Comparison of ENCODE assay signal across 8 cellular contexts in genomic region chr11:95149659-95150294, GRCh38.
DNase-seq lines count a peak whose midpoint lies in the region; ATAC-seq, FAIRE-seq and TF ChIP-seq lines count a peak whose summit lies in the region.

No MANE protein-coding gene starts in this region.

- no peak for TF ChIP-seq CTCF in endothelial cell of umbilical vein (IDR thresholded peaks at IDR 0.05; ENCODE audit: extremely low read depth in 1 of 2, insufficient read depth in 1 of 2, low read depth in 1 of 2, low read length in 2 of 2)

- H3K4me1 ChIP-seq in ACC112 (ENCODE audit: control insufficient read depth, insufficient read depth, low read length, unreplicated experiment) (peaks cover 32% of the 10 kb centered on the region), endothelial cell of umbilical vein (ENCODE audit: control insufficient read depth, extremely low read depth, insufficient read depth, low read length) (peaks cover 39% of the 10 kb centered on the region), mucosa of stomach (ENCODE audit: control insufficient read depth, insufficient read depth, low read length) (peaks cover 15% of the 10 kb centered on the region)

- H3K79me2 ChIP-seq in ACC112 (ENCODE audit: control insufficient read depth, insufficient read depth, low read length, unreplicated experiment) (no peaks in the 10 kb centered on the region), endothelial cell of umbilical vein (ENCODE audit: control insufficient read depth, insufficient read depth, low read length) (no peaks in the 10 kb centered on the region)

- POLR2A ChIA-PET in endothelial cell of umbilical vein (lab: Charles Lee): interaction anchor here (0.7 to 1.7 kb wide), 2 partner anchors 83 to 177 kb away, joined by 3 to 9 read pairs; partner anchors contain the start of genes CWC15 and SRSF8

- H3K4me2 ChIP-seq in endothelial cell of umbilical vein (ENCODE audit: insufficient read depth, low read length): peak overlapping the region; percentile 48

- H4K20me1 ChIP-seq in endothelial cell of umbilical vein (replicated peaks; ENCODE audit: control insufficient read depth, extremely low read depth, insufficient read depth, low read length): no peaks in the 10 kb centered on the region

- dilution Hi-C loops in endothelial cell of umbilical vein (cut with MboI; ENCODE audit: extremely low pct_ligation_motif_present, low sequenced_read_pairs): no loop called here

- no peak for ATAC-seq in GM19351 (IDR thresholded peaks at IDR 0.05; ENCODE audit: unreplicated experiment)

- BruUV-seq in endothelial cell of umbilical vein (replicated peaks; lab: Mats Ljungman, UMichigan): no TSS peak

- intact Hi-C loops in endothelial cell of umbilical vein (cut with micrococcal nuclease): loop anchor here (1.0 to 10.0 kb wide), 2 partner anchors 41 to 215 kb away; no protein-coding TSS in a partner anchor

- H3K9me3 ChIP-seq in endothelial cell of umbilical vein (replicated peaks; ENCODE audit: control insufficient read depth, insufficient read depth, low read length): no peaks in the 10 kb centered on the region
- H3K9me3 ChIP-seq in mucosa of stomach (ENCODE audit: control insufficient read depth, low read length): no peaks in the 10 kb centered on the region

- CTCF ChIA-PET in endothelial cell of umbilical vein (lab: Charles Lee): interaction anchor here (0.7 to 9.6 kb wide), 17 partner anchors 13 to 1254 kb away, joined by 3 to 176 read pairs (median 4); partner anchors contain the start of genes CWC15, ENDOD1, KDM4D and SESN3

- FAIRE-seq in endothelial cell of umbilical vein (lab: Jason Lieb, UNC) (peak; percentile 71), RCC 7860 (lab: Jason Lieb, UNC) (no peak)

- no peak overlapping the region for H2AFZ ChIP-seq in ACC112 (ENCODE audit: low read length, unreplicated experiment)
- H2AFZ ChIP-seq in endothelial cell of umbilical vein (ENCODE audit: low read depth, low read length): peak overlapping the region; percentile 94

- H3K9ac ChIP-seq in endothelial cell of umbilical vein (replicated peaks; ENCODE audit: extremely low read depth, insufficient read depth, low read length) (peak overlapping the region; percentile 58), mucosa of stomach (ENCODE audit: low read length) (peak overlapping the region; percentile 91)

- no peaks in the 10 kb centered on the region for H3K27me3 ChIP-seq in ACC112 (ENCODE audit: insufficient read depth, low read length)
- H3K27me3 ChIP-seq in endothelial cell of umbilical vein (ENCODE audit: control insufficient read depth in 2 of 2, insufficient read depth in 2 of 2, low read length in 2 of 2): no peaks in the 10 kb centered on the region
- no peaks in the 10 kb centered on the region for H3K27me3 ChIP-seq in mucosa of stomach (ENCODE audit: control insufficient read depth, insufficient read depth, low read length)

- DNase-seq in NCI-H69 (lab: John Stamatoyannopoulos, UW) (peak; percentile 60), endothelial cell of umbilical vein (ENCODE audit: low read depth, low spot score) (peak; percentile 61), NCI-H1436 (lab: John Stamatoyannopoulos, UW) (no peak), DMS114 treated with DMSO at 0.1 percent for 48 hours (lab: John Stamatoyannopoulos, UW; ENCODE audit: unreplicated experiment) (no peak), RCC 7860 (ENCODE audit: low spot score) (no peak)

- H3K4me3 ChIP-seq in ACC112 (ENCODE audit: low read depth, low read length) (peak overlapping the region; percentile 79; the same call in 1 of the 2 replicates), endothelial cell of umbilical vein (replicated peaks in 1 of 3; ENCODE audit: insufficient read depth in 1 of 3, low read depth in 1 of 3, low read length in 3 of 3) (no peak overlapping the region), mucosa of stomach (ENCODE audit: low read length) (peak overlapping the region; percentile 16)

- TF ChIP-seq POLR2A in endothelial cell of umbilical vein (IDR thresholded peaks at IDR 0.05; ENCODE audit: low read depth, low read length): no peak

- H3K27ac ChIP-seq in ACC112 (ENCODE audit: low read depth, low read length): no peak overlapping the region
- H3K27ac ChIP-seq in endothelial cell of umbilical vein (ENCODE audit: insufficient read depth, low read depth, low read length): peak overlapping the region; percentile 62

- H3K36me3 ChIP-seq in ACC112 (ENCODE audit: insufficient read depth, low read length) (no peaks in the 10 kb centered on the region), endothelial cell of umbilical vein (ENCODE audit: control insufficient read depth in 2 of 2, extremely low read depth in 1 of 2, insufficient read depth in 2 of 2, low read length in 2 of 2) (no peaks in the 10 kb centered on the region), mucosa of stomach (ENCODE audit: control insufficient read depth, insufficient read depth, low read length) (no peaks in the 10 kb centered on the region)

- H3K9me1 ChIP-seq in endothelial cell of umbilical vein (replicated peaks; ENCODE audit: control insufficient read depth, extremely low read depth, insufficient read depth, low read length): no peaks in the 10 kb centered on the region

TF ChIP-seq in endothelial cell of umbilical vein, 7 proteins besides CTCF, POLR2A, EP300 and RAD21:
- no peak for TF ChIP-seq MAX (IDR thresholded peaks at IDR 0.05; ENCODE audit: insufficient read depth, insufficient read length)
- no peak for TF ChIP-seq JUN (IDR thresholded peaks at IDR 0.05; ENCODE audit: borderline replicate concordance, insufficient read depth, insufficient read length, low read depth)
- peak; percentile 41 for TF ChIP-seq POLR2AphosphoS5 (IDR thresholded peaks at IDR 0.05; ENCODE audit: insufficient read depth, low read depth, low read length)
- TF ChIP-seq FOS (IDR thresholded peaks at IDR 0.05; ENCODE audit: borderline replicate concordance, insufficient read depth, low read length): no peak

Comparison
In these comparisons a context has a peak if more than half of its experiments do, and no peak if none do; other contexts are left out.
1. H3K4me3 ChIP-seq: peak in ACC112 (single experiment) and mucosa of stomach (single experiment); none in endothelial cell of umbilical vein (0 of 3).
2. DNase-seq: peak in NCI-H69 (single experiment) and endothelial cell of umbilical vein (single experiment); none in NCI-H1436 (single experiment), DMS114 treated with DMSO at 0.1 percent for 48 hours (single experiment) and RCC 7860 (single experiment).